13 cellular contexts compared by ENCODE assay signal in genomic region chr10:100745882-100746412, GRCh38. TPM values are rescaled to one million over a fixed set of nuclear protein-coding genes. Genes with fewer than 3 reads are reported as not detected.
DNase-seq lines count a peak whose midpoint lies in the region; ATAC-seq and TF ChIP-seq lines count a peak whose summit lies in the region.
"Had no signal": no experiment of that assay in that cellular context is flagged by ENCODE, and none has a peak within 500 bp of the region (broad histone marks: within the 10 kb centered on the region; RNA-seq: fewer than 3 reads in every experiment).

No MANE protein-coding gene starts in this region.

- TF ChIP-seq CTCF in H9 (conservative IDR thresholded peaks at IDR 0.05), result no peak
- TF ChIP-seq CTCF in nephron progenitor cell (IDR thresholded peaks at IDR 0.05), result no peak

- H3K36me3 ChIP-seq in BLaER1 treated with 17β-estradiol and CSF1 and Interleukin-3, amounts not matched to agents 10 nM and 100 nM, result no peaks in the 10 kb centered on the region
- H3K36me3 ChIP-seq: SJSA1 had no signal

- no peak overlapping the region for H3K27ac ChIP-seq in BLaER1 treated with 17β-estradiol and CSF1 and Interleukin-3, amounts not matched to agents 10 nM and 100 nM
- no peak overlapping the region for H3K27ac ChIP-seq in H9 (ENCODE audit: insufficient read length, low read depth, low read length)
- H3K27ac ChIP-seq: SJSA1 had no signal

- H3K27me3 Mint-ChIP-seq in H9 (ENCODE audit: low read depth), result peaks cover 100% of the 10 kb centered on the region
- H3K27me3 Mint-ChIP-seq in central memory CD8-positive, alpha-beta T cell, result peaks cover 84% of the 10 kb centered on the region
- H3K27me3 Mint-ChIP-seq in nephron progenitor cell (ENCODE audit: low read depth, poor library complexity), result peaks cover 77% of the 10 kb centered on the region
- H3K27me3 Mint-ChIP-seq in activated CD8-positive, alpha-beta T cell treated with anti-CD3 and anti-CD28 coated beads, Interleukin-2, amount 10 ng/mL, durations not matched to agents 7 days and 5 days (ENCODE audit: low read depth), result peaks cover 83% of the 10 kb centered on the region
- peaks cover 79% of the 10 kb centered on the region for H3K27me3 Mint-ChIP-seq in activated T-helper 2 cell treated with anti-CD3 and anti-CD28 coated beads, Interferon-gamma antibody, Interleukin-2, Interleukin-4, amounts not matched to agents 10 μg/mL and 5 μg/mL and 100 μg/mL, durations not matched to agents 14 hours and 24 hours and 36 hours (ENCODE audit: low read depth)

- peak overlapping the region; percentile 29 to 62 (median 48); a peak in 15 of 20 replicates for H3K4me3 ChIP-seq in BLaER1 treated with 17β-estradiol and CSF1 and Interleukin-3, amounts not matched to agents 10 nM and 100 nM
- H3K4me3 ChIP-seq: SJSA1 had no signal

- H3K4me2 ChIP-seq in BLaER1 treated with 17β-estradiol and CSF1 and Interleukin-3, amounts not matched to agents 10 nM and 100 nM, result peak overlapping the region; percentile 41 to 84 (median 68)
- peak overlapping the region; percentile 33 for H3K4me2 ChIP-seq in H9 (ENCODE audit: insufficient read depth, insufficient read length, low read length)

- H2BK15ac ChIP-seq in H9 (ENCODE audit: low read depth, low read length), result no peak overlapping the region

- intact Hi-C loops in activated T-helper 2 cell treated with anti-CD3 and anti-CD28 coated beads, Interferon-gamma antibody, Interleukin-2, Interleukin-4, amounts not matched to agents 10 μg/mL and 5 μg/mL and 100 μg/mL, durations not matched to agents 14 hours and 24 hours and 36 hours (cut with micrococcal nuclease), result loop anchor here (1.0 to 10.0 kb wide), 5 partner anchors 8 to 546 kb away; no protein-coding TSS in a partner anchor

- H3K79me1 ChIP-seq in H9 (ENCODE audit: insufficient read depth, low read depth, low read length, poor library complexity, severe bottlenecking), result no peaks in the 10 kb centered on the region

- no peak overlapping the region for H2BK20ac ChIP-seq in H9 (ENCODE audit: low read depth, low read length, poor library complexity, severe bottlenecking)

- H3K18ac ChIP-seq in H9 (ENCODE audit: insufficient read length, low read depth, low read length), result no peak overlapping the region

- H2BK12ac ChIP-seq in H9 (ENCODE audit: insufficient read length, low read depth, low read length), result no peak overlapping the region

- no peak overlapping the region for H3K9ac ChIP-seq in BLaER1 treated with 17β-estradiol and CSF1 and Interleukin-3, amounts not matched to agents 10 nM and 100 nM
- H3K9ac ChIP-seq in H9 (ENCODE audit: extremely low read depth, insufficient read length, low read length), result no peak overlapping the region

- H3K4me3 Mint-ChIP-seq in H9, result peak overlapping the region; percentile 54 to 74
- peak overlapping the region; percentile 48 for H3K4me3 Mint-ChIP-seq in central memory CD8-positive, alpha-beta T cell
- peak overlapping the region; percentile 96 for H3K4me3 Mint-ChIP-seq in nephron progenitor cell
- H3K4me3 Mint-ChIP-seq in activated CD8-positive, alpha-beta T cell treated with anti-CD3 and anti-CD28 coated beads, Interleukin-2, amount 10 ng/mL, durations not matched to agents 7 days and 5 days, result no peak overlapping the region
- no peak overlapping the region for H3K4me3 Mint-ChIP-seq in activated T-helper 2 cell treated with anti-CD3 and anti-CD28 coated beads, Interferon-gamma antibody, Interleukin-2, Interleukin-4, amounts not matched to agents 10 μg/mL and 5 μg/mL and 100 μg/mL, durations not matched to agents 14 hours and 24 hours and 36 hours (ENCODE audit: low read depth)

- H3K9me3 Mint-ChIP-seq in H9, result peaks cover 3 to 6% of the 10 kb centered on the region in 2 experiments; a peak in 3 of 5 replicates
- no peaks in the 10 kb centered on the region for H3K9me3 Mint-ChIP-seq in central memory CD8-positive, alpha-beta T cell
- H3K9me3 Mint-ChIP-seq in nephron progenitor cell, result no peaks in the 10 kb centered on the region
- H3K9me3 Mint-ChIP-seq in activated CD8-positive, alpha-beta T cell treated with anti-CD3 and anti-CD28 coated beads, Interleukin-2, amount 10 ng/mL, durations not matched to agents 7 days and 5 days (ENCODE audit: insufficient read depth), result no peaks in the 10 kb centered on the region
- H3K9me3 Mint-ChIP-seq in activated T-helper 2 cell treated with anti-CD3 and anti-CD28 coated beads, Interferon-gamma antibody, Interleukin-2, Interleukin-4, amounts not matched to agents 10 μg/mL and 5 μg/mL and 100 μg/mL, durations not matched to agents 14 hours and 24 hours and 36 hours, result no peaks in the 10 kb centered on the region

- no peak overlapping the region for H3K14ac ChIP-seq in H9 (ENCODE audit: insufficient read depth, low read length)

- H4K91ac ChIP-seq in H9 (ENCODE audit: insufficient read length, low read depth, low read length), result no peak overlapping the region

- H2AFZ ChIP-seq in H9 (ENCODE audit: low read length), result no peak overlapping the region

- no peak overlapping the region for H3T11ph ChIP-seq in H9 (ENCODE audit: low read length)

- no peak overlapping the region for H3K23ac ChIP-seq in H9 (ENCODE audit: insufficient read length, low read depth, low read length)

- no peak overlapping the region for H2BK5ac ChIP-seq in H9 (ENCODE audit: insufficient read length, low read length)

- H3K4me1 Mint-ChIP-seq in H9 (peaks cover 23 to 59% of the 10 kb centered on the region in 2 experiments), nephron progenitor cell (peaks cover 77% of the 10 kb centered on the region)
- H3K4me1 Mint-ChIP-seq in central memory CD8-positive, alpha-beta T cell, result peaks cover 28% of the 10 kb centered on the region
- H3K4me1 Mint-ChIP-seq in activated CD8-positive, alpha-beta T cell treated with anti-CD3 and anti-CD28 coated beads, Interleukin-2, amount 10 ng/mL, durations not matched to agents 7 days and 5 days (ENCODE audit: low read depth), result peaks cover 28% of the 10 kb centered on the region
- H3K4me1 Mint-ChIP-seq in activated T-helper 2 cell treated with anti-CD3 and anti-CD28 coated beads, Interferon-gamma antibody, Interleukin-2, Interleukin-4, amounts not matched to agents 10 μg/mL and 5 μg/mL and 100 μg/mL, durations not matched to agents 14 hours and 24 hours and 36 hours (ENCODE audit: low read depth), result peaks cover 9% of the 10 kb centered on the region

- H3K56ac ChIP-seq in H9 (ENCODE audit: insufficient read length, low read depth, low read length), result no peak overlapping the region

- peaks cover 99 to 100% (median 100%) of the 10 kb centered on the region in 11 experiments for H3K27me3 ChIP-seq in BLaER1 treated with 17β-estradiol and CSF1 and Interleukin-3, amounts not matched to agents 10 nM and 100 nM
- H3K27me3 ChIP-seq in H9 (ENCODE audit: insufficient read depth, low read length), result peaks cover 85% of the 10 kb centered on the region

- no peaks in the 10 kb centered on the region for H3K9me3 ChIP-seq in BLaER1 treated with 17β-estradiol and CSF1 and Interleukin-3, amounts not matched to agents 10 nM and 100 nM (replicated peaks in 1 of 11)
- H3K9me3 ChIP-seq in H9 (ENCODE audit: control insufficient read depth, low read depth, low read length), result no peaks in the 10 kb centered on the region
- H3K9me3 ChIP-seq: SJSA1 had no signal

- no peak overlapping the region for H4K5ac ChIP-seq in H9 (ENCODE audit: insufficient read length, low read depth, low read length)

- no CpG with 5 or more reads among the region's 48 CpGs for WGBS in H9 (ENCODE audit: extremely low coverage, insufficient read length, low lambda C conversion rate)

- H3K4me1 ChIP-seq in BLaER1 treated with 17β-estradiol and CSF1 and Interleukin-3, amounts not matched to agents 10 nM and 100 nM, result peaks cover 0 to 45% (median 23%) of the 10 kb centered on the region in 10 experiments; a peak in 14 of 20 replicates
- H3K4me1 ChIP-seq in H9 (ENCODE audit: insufficient read depth, low read length), result no peaks in the 10 kb centered on the region
- H3K4me1 ChIP-seq: SJSA1 had no signal

- no peaks in the 10 kb centered on the region for H3K79me2 ChIP-seq in H9 (ENCODE audit: insufficient read depth, low read length)

- H3K27ac Mint-ChIP-seq in H9, result no peak overlapping the region
- H3K27ac Mint-ChIP-seq in central memory CD8-positive, alpha-beta T cell (ENCODE audit: low read depth), result no peak overlapping the region
- H3K27ac Mint-ChIP-seq in nephron progenitor cell, result peak overlapping the region; percentile 76
- no peak overlapping the region for H3K27ac Mint-ChIP-seq in activated CD8-positive, alpha-beta T cell treated with anti-CD3 and anti-CD28 coated beads, Interleukin-2, amount 10 ng/mL, durations not matched to agents 7 days and 5 days
- no peak overlapping the region for H3K27ac Mint-ChIP-seq in activated T-helper 2 cell treated with anti-CD3 and anti-CD28 coated beads, Interferon-gamma antibody, Interleukin-2, Interleukin-4, amounts not matched to agents 10 μg/mL and 5 μg/mL and 100 μg/mL, durations not matched to agents 14 hours and 24 hours and 36 hours

- H4K8ac ChIP-seq in H9 (replicated peaks; ENCODE audit: insufficient read length, low read depth, low read length), result no peak overlapping the region

- POLR2A ChIA-PET in activated CD8-positive, alpha-beta T cell treated with anti-CD3 and anti-CD28 coated beads, Interleukin-2, amount 10 ng/mL, durations not matched to agents 7 days and 5 days (lab: Charles Lee), result no interaction called here

- DNase-seq in H9, result no peak
- DNase-seq in central memory CD8-positive, alpha-beta T cell (ENCODE audit: low spot score in 2 of 2), result no peak
- DNase-seq in nephron progenitor cell, result peak; percentile 67
- DNase-seq in activated CD8-positive, alpha-beta T cell treated with anti-CD3 and anti-CD28 coated beads, Interleukin-2, amount 10 ng/mL, durations not matched to agents 7 days and 5 days, result no peak
- no peak for DNase-seq in activated T-helper 2 cell treated with anti-CD3 and anti-CD28 coated beads, Interferon-gamma antibody, Interleukin-2, Interleukin-4, amounts not matched to agents 10 μg/mL and 5 μg/mL and 100 μg/mL, durations not matched to agents 14 hours and 24 hours and 36 hours (ENCODE audit: low spot score)
- DNase-seq: GF-D8; left ventricle myocardium superior; MV-4-11; stimulated activated CD4-positive, alpha-beta T cell treated with anti-CD3 and anti-CD28 coated beads, Interleukin-2, amount 100 ng/mL, for 48 hours had no signal

- peaks cover 8% of the 10 kb centered on the region for H3K23me2 ChIP-seq in H9 (ENCODE audit: insufficient read length, low read depth, low read length, poor library complexity, severe bottlenecking)

- H3K36me3 Mint-ChIP-seq in H9 (ENCODE audit: insufficient read depth in 1 of 3, low read depth in 3 of 3) (0 out of 7 replicates have a peak, but pooled peaks cover 0 to 1% (median 0%) of the 10 kb centered on the region in 3 experiments), nephron progenitor cell (ENCODE audit: low read depth) (peaks cover 31% of the 10 kb centered on the region)
- peaks cover 4% of the 10 kb centered on the region for H3K36me3 Mint-ChIP-seq in central memory CD8-positive, alpha-beta T cell (ENCODE audit: insufficient read depth)
- H3K36me3 Mint-ChIP-seq in activated CD8-positive, alpha-beta T cell treated with anti-CD3 and anti-CD28 coated beads, Interleukin-2, amount 10 ng/mL, durations not matched to agents 7 days and 5 days (ENCODE audit: low read depth), result no peaks in the 10 kb centered on the region
- H3K36me3 Mint-ChIP-seq in activated T-helper 2 cell treated with anti-CD3 and anti-CD28 coated beads, Interferon-gamma antibody, Interleukin-2, Interleukin-4, amounts not matched to agents 10 μg/mL and 5 μg/mL and 100 μg/mL, durations not matched to agents 14 hours and 24 hours and 36 hours (ENCODE audit: low read depth), result peaks cover 4% of the 10 kb centered on the region

- peaks cover 0 to 95% (median 90%) of the 10 kb centered on the region in 11 experiments; a peak in 19 of 22 replicates for H4K20me1 ChIP-seq in BLaER1 treated with 17β-estradiol and CSF1 and Interleukin-3, amounts not matched to agents 10 nM and 100 nM
- H4K20me1 ChIP-seq in H9 (ENCODE audit: control insufficient read depth, insufficient read depth, insufficient read length), result peaks cover 7% of the 10 kb centered on the region

- no peak overlapping the region for H3K4ac ChIP-seq in H9 (ENCODE audit: low read depth, low read length)

- CTCF ChIA-PET in activated CD8-positive, alpha-beta T cell treated with anti-CD3 and anti-CD28 coated beads, Interleukin-2, amount 10 ng/mL, durations not matched to agents 7 days and 5 days (lab: Charles Lee), result no interaction called here

- H2AK5ac ChIP-seq in H9 (ENCODE audit: insufficient read length, low read length), result no peak overlapping the region

- no peak overlapping the region for H2BK120ac ChIP-seq in H9 (ENCODE audit: low read depth, low read length, poor library complexity, severe bottlenecking)

- ATAC-seq in central memory CD8-positive, alpha-beta T cell (replicated peaks; ENCODE audit: extremely low read depth, poor library complexity, severe bottlenecking), result no peak
- ATAC-seq in activated CD8-positive, alpha-beta T cell treated with anti-CD3 and anti-CD28 coated beads, Interleukin-2, amount 10 ng/mL, durations not matched to agents 7 days and 5 days, result no peak
- ATAC-seq in GM21529 (IDR thresholded peaks at IDR 0.05; ENCODE audit: unreplicated experiment) (no peak), HG02840 (IDR thresholded peaks at IDR 0.05; ENCODE audit: low FRiP score, unreplicated experiment) (no peak)
- ATAC-seq: left ventricle myocardium superior had no signal

RNA-seq across cellular contexts. Expression of gene PAX2, which starts 0.6 kb away (rescaled TPM):
- total RNA-seq in H9 (2021), result not detected in 2 replicates
- not detected for total RNA-seq in activated CD8-positive, alpha-beta T cell treated with anti-CD3 and anti-CD28 coated beads, Interleukin-2, amount 10 ng/mL, durations not matched to agents 7 days and 5 days
- 0.18 and 0.30 TPM in 2 replicates for total RNA-seq in activated T-helper 2 cell treated with anti-CD3 and anti-CD28 coated beads, Interferon-gamma antibody, Interleukin-2, Interleukin-4, amounts not matched to agents 10 μg/mL and 5 μg/mL and 100 μg/mL, durations not matched to agents 14 hours and 24 hours and 36 hours
- total RNA-seq: left ventricle myocardium superior, SJSA1 had no signal

Comparison
In these comparisons a context has a peak if more than half of its experiments do, and no peak if none do; other contexts are left out.
1. H3K4me3 Mint-ChIP-seq: peak in H9 (2 of 2), central memory CD8-positive, alpha-beta T cell (single experiment) and nephron progenitor cell (single experiment); none in activated CD8-positive, alpha-beta T cell treated with anti-CD3 and anti-CD28 coated beads, Interleukin-2, amount 10 ng/mL, durations not matched to agents 7 days and 5 days (single experiment) and activated T-helper 2 cell treated with anti-CD3 and anti-CD28 coated beads, Interferon-gamma antibody, Interleukin-2, Interleukin-4, amounts not matched to agents 10 μg/mL and 5 μg/mL and 100 μg/mL, durations not matched to agents 14 hours and 24 hours and 36 hours (single experiment).